8 cellular contexts compared by ENCODE assay signal in the genomic region with DNA sequence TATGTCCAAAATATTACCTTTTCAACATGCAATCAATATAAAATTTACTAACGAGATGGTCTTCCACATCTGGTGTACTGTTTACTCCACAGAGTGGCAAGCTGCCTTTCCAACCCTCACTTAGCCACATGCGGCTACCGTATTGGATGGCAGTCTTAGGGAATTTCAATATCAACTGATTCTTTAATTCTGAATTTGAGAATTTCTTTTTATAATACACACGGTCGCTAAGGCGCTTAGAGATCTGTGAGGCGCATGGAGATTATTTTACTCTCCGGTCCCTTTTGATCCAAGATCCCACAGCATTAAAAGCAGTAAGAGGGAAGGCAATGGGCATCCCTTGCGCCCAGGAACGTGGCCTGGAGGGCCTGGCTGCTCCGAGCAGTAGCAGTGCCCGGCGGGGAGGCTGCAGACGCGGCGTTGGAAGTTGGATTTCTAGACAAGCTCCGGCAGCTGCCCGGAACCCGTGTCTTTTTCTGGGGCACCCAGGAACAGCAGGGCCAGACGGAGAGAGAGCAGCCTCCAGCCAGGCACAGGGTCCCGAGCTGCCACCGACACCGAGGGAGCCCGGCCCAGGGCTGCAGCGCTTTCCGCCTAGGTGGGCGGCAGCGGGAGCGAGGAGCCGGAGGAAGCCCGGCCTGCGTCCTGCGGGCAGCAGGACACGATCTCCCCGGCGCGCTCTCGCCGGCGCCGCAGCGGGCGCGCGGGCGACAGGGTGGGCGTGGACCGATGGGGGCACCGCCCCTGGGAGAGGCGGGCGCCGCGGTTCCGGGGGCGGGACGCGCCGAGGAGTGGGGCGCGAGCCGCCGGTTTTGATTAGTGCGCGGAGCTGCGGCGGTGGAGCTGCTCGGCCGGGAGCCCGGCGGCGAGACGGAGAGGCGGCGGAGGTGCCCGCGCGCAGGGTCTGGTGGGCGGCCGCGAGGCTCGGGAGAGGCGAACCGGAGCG. TPM values are rescaled to one million over a fixed set of nuclear protein-coding genes. Genes with fewer than 3 reads are reported as not detected.
DNase-seq lines count a peak whose midpoint lies in the region; ATAC-seq and TF ChIP-seq lines count a peak whose summit lies in the region.

A gene (plus strand): TSS at position 819 of the 946 bp plus-strand sequence. CDS start 402 bp downstream, outside the sequence.

- H3K4me3 ChIP-seq in GM23338 (peak within 1 kb of the TSS; percentile 85), SJCRH30 (peak within 1 kb of the TSS; percentile 99), foreskin fibroblast (ENCODE audit: low read depth in 1 of 2, low read length in 2 of 2) (peak within 1 kb of the TSS; percentile 67 to 97), neuronal stem cell (ENCODE audit: low read length in 2 of 2) (peak within 1 kb of the TSS; percentile 76 to 98), subcutaneous abdominal adipose tissue (ENCODE audit: low read depth in 1 of 5, low read length in 5 of 5) (peak within 1 kb of the TSS; percentile 86 to 98 (median 91))

- no peaks in the 10 kb centered on the region for H3K79me1 ChIP-seq in neuronal stem cell (ENCODE audit: low read depth, low read length)

- H3K4me1 ChIP-seq in GM23338 (ENCODE audit: insufficient read depth) = peaks cover 21% of the 10 kb centered on the region
- H3K4me1 ChIP-seq in SJCRH30 = peaks cover 16% of the 10 kb centered on the region
- peaks cover 0 to 2% of the 10 kb centered on the region in 2 donors for H3K4me1 ChIP-seq in neuronal stem cell (ENCODE audit: control insufficient read depth in 2 of 2, insufficient read depth in 1 of 2, low read depth in 1 of 2, low read length in 2 of 2)
- H3K4me1 ChIP-seq in subcutaneous abdominal adipose tissue (ENCODE audit: control insufficient read depth in 5 of 5, insufficient read depth in 5 of 5, low read length in 5 of 5) = peaks cover 3 to 48% (median 45%) of the 10 kb centered on the region in 5 donors

- H3K9me3 ChIP-seq in SJCRH30 (replicated peaks) (no peaks in the 10 kb centered on the region), neuronal stem cell (replicated peaks in 1 of 2; ENCODE audit: control insufficient read depth in 2 of 2, insufficient read depth in 1 of 2, low read depth in 1 of 2, low read length in 2 of 2) (no peaks in the 10 kb centered on the region), subcutaneous abdominal adipose tissue (ENCODE audit: control insufficient read depth in 5 of 5, low read length in 5 of 5) (no peaks in the 10 kb centered on the region)

- H3K36me3 ChIP-seq in GM23338 (ENCODE audit: insufficient read depth) (no peaks in the 10 kb centered on the region), SJCRH30 (peaks cover 6% of the 10 kb centered on the region), neuronal stem cell (replicated peaks in 1 of 2; ENCODE audit: control insufficient read depth in 2 of 2, insufficient read depth in 2 of 2, low read length in 2 of 2) (no peaks in the 10 kb centered on the region), subcutaneous abdominal adipose tissue (ENCODE audit: control insufficient read depth in 5 of 5, insufficient read depth in 5 of 5, low read length in 5 of 5) (no peaks in the 10 kb centered on the region)

- peaks cover 11% of the 10 kb centered on the region; the same call in 2 of the 3 replicates for H3K4me1 Mint-ChIP-seq in GM23338

- peaks cover 39% of the 10 kb centered on the region for H3K79me2 ChIP-seq in GM23338 (replicated peaks; ENCODE audit: insufficient read depth)

- H4K8ac ChIP-seq in neuronal stem cell (ENCODE audit: low read depth, low read length) = peak within 1 kb of the TSS; percentile 65

- TF ChIP-seq CTCF in GM23338 (conservative IDR thresholded peaks at IDR 0.05; ENCODE audit: low read depth in 2 of 2) (no peak), foreskin fibroblast (IDR thresholded peaks at IDR 0.05; ENCODE audit: low read depth, low read length) (no peak)

- H3K4me3 Mint-ChIP-seq in GM23338 = peak within 1 kb of the TSS; percentile 81

- no peaks in the 10 kb centered on the region for H3K9me2 ChIP-seq in GM23338 (ENCODE audit: insufficient read depth)

- DNase-seq in EH (ENCODE audit: low read depth) (peak; percentile 89), GM23338 (ENCODE audit: low spot score) (peak; percentile 90), LoVo (ENCODE audit: low spot score) (peak; percentile 93), SJCRH30 (peak; percentile 92 to 94), foreskin fibroblast (peak; percentile 93 to 97), neuronal stem cell (ENCODE audit: low spot score) (peak; percentile 85)
- peak; percentile 78 for DNase-seq in activated gamma-delta T cell treated with anti-CD3 and anti-CD28 coated beads, Interleukin-2, amount 50 U/mL, for 16 hours (ENCODE audit: low read depth)

- H3K18ac ChIP-seq in neuronal stem cell (ENCODE audit: low read length) = peak within 1 kb of the TSS; percentile 99

- no peaks in the 10 kb centered on the region for H3K27me3 ChIP-seq in GM23338 (ENCODE audit: insufficient read depth)
- no peaks in the 10 kb centered on the region for H3K27me3 ChIP-seq in SJCRH30
- H3K27me3 ChIP-seq in neuronal stem cell (ENCODE audit: control insufficient read depth in 3 of 3, insufficient read depth in 3 of 3, low read depth in 1 of 3, low read length in 3 of 3) = no peaks in the 10 kb centered on the region
- H3K27me3 ChIP-seq in subcutaneous abdominal adipose tissue (ENCODE audit: control insufficient read depth in 5 of 5, insufficient read depth in 4 of 5, low read length in 5 of 5) = no peaks in the 10 kb centered on the region

- peak within 1 kb of the TSS; percentile 84 for H3K4ac ChIP-seq in neuronal stem cell (ENCODE audit: low read length)

- H4K91ac ChIP-seq in neuronal stem cell (ENCODE audit: low read depth, low read length, poor library complexity) = no peak within 1 kb of the TSS

- no peaks in the 10 kb centered on the region for H3F3A ChIP-seq in GM23338 (replicated peaks; ENCODE audit: low read depth)

- no CpG with 5 or more reads among the region's 84 CpGs for WGBS in neuronal stem cell (ENCODE audit: extremely low coverage in 2 of 2, insufficient read length in 2 of 2, insufficient replicate concordance in 1 of 2), 2 donors

- H3K27ac ChIP-seq in GM23338 (ENCODE audit: low read depth) (peak within 1 kb of the TSS; percentile 81), SJCRH30 (peak within 1 kb of the TSS; percentile 80), neuronal stem cell (replicated peaks; ENCODE audit: low read length) (peak within 1 kb of the TSS; percentile 96), subcutaneous abdominal adipose tissue (ENCODE audit: low read depth, low read length) (peak within 1 kb of the TSS; percentile 92)

- peak within 1 kb of the TSS; percentile 93 for H2BK5ac ChIP-seq in neuronal stem cell (ENCODE audit: low read length)

- H3K4me2 ChIP-seq in GM23338 (peak within 1 kb of the TSS; percentile 89), neuronal stem cell (ENCODE audit: insufficient read depth, low read length, poor library complexity, severe bottlenecking) (peak within 1 kb of the TSS; percentile 73)

- H3K36me3 Mint-ChIP-seq in GM23338 (ENCODE audit: low read depth) = no peaks in the 10 kb centered on the region

- H2AK5ac ChIP-seq in neuronal stem cell (ENCODE audit: low read depth, low read length) = no peak within 1 kb of the TSS

- H4K20me1 ChIP-seq in GM23338 (replicated peaks; ENCODE audit: insufficient read depth) = peaks cover 21% of the 10 kb centered on the region

- peak within 1 kb of the TSS; percentile 3 for H2BK12ac ChIP-seq in neuronal stem cell (ENCODE audit: low read length)

- H3K9me3 Mint-ChIP-seq in GM23338 = no peaks in the 10 kb centered on the region

- peak; percentile 86 for ATAC-seq in GM23338

- peak within 1 kb of the TSS; percentile 98 for H3K23ac ChIP-seq in neuronal stem cell (ENCODE audit: low read depth, low read length, poor library complexity)

- H3K27me3 Mint-ChIP-seq in GM23338 (ENCODE audit: insufficient read depth, low read depth, poor library complexity) = peaks cover 4% of the 10 kb centered on the region

- H3K14ac ChIP-seq in neuronal stem cell (ENCODE audit: low read length) = peak within 1 kb of the TSS; percentile 100

- H2BK120ac ChIP-seq in neuronal stem cell (ENCODE audit: low read depth, low read length) = peak within 1 kb of the TSS; percentile 94

- H3K27ac Mint-ChIP-seq in GM23338 = peak within 1 kb of the TSS; percentile 79; the same call in 1 of the 2 replicates

- no peak within 1 kb of the TSS for H2BK15ac ChIP-seq in neuronal stem cell (ENCODE audit: low read length)

- H2AFZ ChIP-seq in GM23338 (peak within 1 kb of the TSS; percentile 95), neuronal stem cell (ENCODE audit: low read length) (peak within 1 kb of the TSS; percentile 99)

- H3K9ac ChIP-seq in neuronal stem cell (ENCODE audit: low read depth, low read length, poor library complexity) (peak within 1 kb of the TSS; percentile 91), subcutaneous abdominal adipose tissue (ENCODE audit: low read length in 5 of 5) (peak within 1 kb of the TSS; percentile 75 to 93 (median 90))

TF ChIP-seq in GM23338, 12 proteins besides CTCF, POLR2A, EP300 and RAD21:
- no peak for TF ChIP-seq JUNB (IDR thresholded peaks at IDR 0.05; ENCODE audit: unreplicated experiment)
- TF ChIP-seq POLR2AphosphoS5 (IDR thresholded peaks at IDR 0.05; ENCODE audit: low read depth) = peak; percentile 89
TF ChIP-seq in GM23338: peak in this region for 1.

RNA-seq across cellular contexts. Expression of the gene that starts here (rescaled TPM):
- 44.9 and 48.1 TPM in 2 replicates for total RNA-seq in GM23338 (2014; rRNA removed; shearing (Covaris generic))
- polyA plus RNA-seq in GM23338 (2016; fragmentation: Nextera tagmentation; extraction: Ambion mirVana) = 27.8 and 30.4 TPM in 2 replicates
- 124 and 139 TPM in 2 replicates for total RNA-seq in SJCRH30 (2014; rRNA removed; shearing (Covaris generic))
- polyA plus RNA-seq in neuronal stem cell (2013, experiment 1 of 2) = 22.3 TPM
- 22.8 TPM for polyA plus RNA-seq in neuronal stem cell (2013, experiment 2 of 2)

Comparison
In these comparisons a context has a peak if more than half of its experiments do, and no peak if none do; other contexts are left out.
1. Peak in every context shown above with its lines: DNase-seq, ATAC-seq, H3K4me3 ChIP-seq and H3K27ac ChIP-seq.